In genomic region chr12:122513660-122514059, GRCh38 we compare ENCODE assay signal across 22 cellular contexts. TPM values are rescaled to one million over a fixed set of nuclear protein-coding genes. Genes with fewer than 3 reads are reported as not detected.
A peak's percentile ranks its signal among the peaks of the same experiment; 100 is the strongest.
DNase-seq lines count a peak whose midpoint lies in the region; ATAC-seq, FAIRE-seq and TF ChIP-seq lines count a peak whose summit lies in the region.
"Had no signal": no experiment of that assay in that cellular context is flagged by ENCODE, and none has a peak within 500 bp of the region (broad histone marks: within the 10 kb centered on the region; RNA-seq: fewer than 3 reads in every experiment).

No MANE protein-coding gene starts in this region.

- H3K27me3 ChIP-seq in astrocyte (ENCODE audit: insufficient read depth, low read length) (no peaks in the 10 kb centered on the region), neuronal stem cell (ENCODE audit: control insufficient read depth in 3 of 3, insufficient read depth in 3 of 3, low read depth in 1 of 3, low read length in 3 of 3) (no peaks in the 10 kb centered on the region)
- H3K27me3 ChIP-seq: BLaER1, SJCRH30 had no signal

- no peak overlapping the region for H2AK5ac ChIP-seq in neuronal stem cell (ENCODE audit: low read depth, low read length)

- no peak overlapping the region for H3K18ac ChIP-seq in neuronal stem cell (ENCODE audit: low read length)

- no peak overlapping the region for H4K8ac ChIP-seq in neuronal stem cell (ENCODE audit: low read depth, low read length)

- TF ChIP-seq CTCF in astrocyte (IDR thresholded peaks at IDR 0.05; ENCODE audit: insufficient read depth, low read depth, low read length) = no peak
- TF ChIP-seq CTCF in GM10266 (IDR thresholded peaks at IDR 0.05; ENCODE audit: control insufficient read depth, insufficient read depth, low read depth, missing control alignments) = no peak

- H3K4ac ChIP-seq in neuronal stem cell (ENCODE audit: low read length) = no peak overlapping the region

- WGBS in neuronal stem cell (ENCODE audit: extremely low coverage in 2 of 2, insufficient read length in 2 of 2, insufficient replicate concordance in 1 of 2), 2 donors = no CpG with 5 or more reads among the region's 4 CpGs

- no peak for FAIRE-seq in GM12892 (lab: Jason Lieb, UNC)
- FAIRE-seq in astrocyte (lab: Jason Lieb, UNC) = no peak
- FAIRE-seq: HTR-8/SVneo had no signal

- no peak overlapping the region for H3K14ac ChIP-seq in neuronal stem cell (ENCODE audit: low read length)

- H3K9ac ChIP-seq in astrocyte (ENCODE audit: low read length) (no peak overlapping the region), neuronal stem cell (ENCODE audit: low read depth, low read length, poor library complexity) (no peak overlapping the region)
- H3K9ac ChIP-seq: BLaER1 had no signal

- peaks cover 89% of the 10 kb centered on the region for H3K79me2 ChIP-seq in astrocyte (ENCODE audit: insufficient read depth, low read length)

- no peak for DNase-seq in activated T-cell treated with anti-CD3 and anti-CD28 coated beads, Interleukin-2, amount 50 U/mL, for 24 hours
- DNase-seq in activated T-cell treated with anti-CD3 and anti-CD28 coated beads for 4 hours = no peak
- DNase-seq in GM12892 (ENCODE audit: insufficient read length) = no peak
- no peak for DNase-seq in astrocyte (ENCODE audit: low read depth)
- no peak for DNase-seq in neuronal stem cell (ENCODE audit: low spot score)
- no peak for DNase-seq in CD1c-positive myeloid dendritic cell (ENCODE audit: extremely low spot score)
- DNase-seq in GM10266 (ENCODE audit: extremely low spot score) = no peak
- DNase-seq: ACHN; CD8-positive, alpha-beta T cell; H7; NCI-H1105 treated with DMSO at 0.1 percent for 48 hours; NCI-H2081 treated with DMSO at 0.1 percent for 48 hours; NCI-H2171 treated with DMSO at 0.1 percent for 48 hours; NCI-H524 treated with DMSO at 0.1 percent for 48 hours; NCI-H82; OCI-M1; SJCRH30 had no signal

- H3K4me2 ChIP-seq in astrocyte (ENCODE audit: low read length) = no peak overlapping the region
- H3K4me2 ChIP-seq in neuronal stem cell (ENCODE audit: insufficient read depth, low read length, poor library complexity, severe bottlenecking) = no peak overlapping the region
- H3K4me2 ChIP-seq: BLaER1 had no signal

- H4K20me1 ChIP-seq in astrocyte (ENCODE audit: insufficient read depth, low read length) = peaks cover 97% of the 10 kb centered on the region

- no peak overlapping the region for H2BK15ac ChIP-seq in neuronal stem cell (ENCODE audit: low read length)

- 0 out of 2 replicates have a peak, but pooled peaks have one; percentile 29 for TF ChIP-seq POLR2A in GM12892 (IDR thresholded peaks at IDR 0.05; ENCODE audit: low read depth, low read length)

- no peak overlapping the region for H3K4me3 ChIP-seq in astrocyte (ENCODE audit: insufficient read depth, low read depth, low read length)
- H3K4me3 ChIP-seq in neuronal stem cell (ENCODE audit: low read length in 2 of 2) = no peak overlapping the region
- H3K4me3 ChIP-seq: BLaER1, SJCRH30 had no signal

- no peak overlapping the region for H4K91ac ChIP-seq in neuronal stem cell (ENCODE audit: low read depth, low read length, poor library complexity)

- ATAC-seq in HG02642 (IDR thresholded peaks at IDR 0.05; ENCODE audit: poor library complexity, unreplicated experiment) = no peak
- ATAC-seq: CD8-positive, alpha-beta T cell had no signal

- no peak overlapping the region for H3K27ac ChIP-seq in astrocyte (ENCODE audit: low read depth, low read length)
- H3K27ac ChIP-seq in neuronal stem cell (replicated peaks; ENCODE audit: low read length) = no peak overlapping the region
- H3K27ac ChIP-seq: 22Rv1, BLaER1, SJCRH30 had no signal

- H3K23ac ChIP-seq in neuronal stem cell (ENCODE audit: low read depth, low read length, poor library complexity) = peak overlapping the region; percentile 55

- peaks cover 11% of the 10 kb centered on the region for H3K4me1 ChIP-seq in astrocyte (ENCODE audit: insufficient read depth, low read length)
- no peaks in the 10 kb centered on the region for H3K4me1 ChIP-seq in neuronal stem cell (ENCODE audit: control insufficient read depth in 2 of 2, insufficient read depth in 1 of 2, low read depth in 1 of 2, low read length in 2 of 2)
- H3K4me1 ChIP-seq: BLaER1 had no signal

- peaks cover 30% of the 10 kb centered on the region for H3K4me1 Mint-ChIP-seq in activated T-cell treated with anti-CD3 and anti-CD28 coated beads, Interleukin-2, amount 50 U/mL, for 24 hours (ENCODE audit: low read depth)
- H3K4me1 Mint-ChIP-seq in astrocyte (ENCODE audit: low read depth, unreplicated experiment) = peaks cover 26% of the 10 kb centered on the region

- no peak overlapping the region for H2BK12ac ChIP-seq in neuronal stem cell (ENCODE audit: low read length)

- no peak overlapping the region for H3K4me3 Mint-ChIP-seq in activated T-cell treated with anti-CD3 and anti-CD28 coated beads, Interleukin-2, amount 50 U/mL, for 24 hours
- no peak overlapping the region for H3K4me3 Mint-ChIP-seq in astrocyte (ENCODE audit: unreplicated experiment)
- H3K4me3 Mint-ChIP-seq: CD8-positive, alpha-beta T cell had no signal

- H3K27me3 Mint-ChIP-seq in activated T-cell treated with anti-CD3 and anti-CD28 coated beads, Interleukin-2, amount 50 U/mL, for 24 hours = no peaks in the 10 kb centered on the region
- no peaks in the 10 kb centered on the region for H3K27me3 Mint-ChIP-seq in astrocyte (ENCODE audit: low read depth, unreplicated experiment)
- H3K27me3 Mint-ChIP-seq: IgD-negative memory B cell had no signal

- peaks cover 98% of the 10 kb centered on the region for H3K36me3 Mint-ChIP-seq in activated T-cell treated with anti-CD3 and anti-CD28 coated beads, Interleukin-2, amount 50 U/mL, for 24 hours (ENCODE audit: low read depth)
- peaks cover 25% of the 10 kb centered on the region for H3K36me3 Mint-ChIP-seq in astrocyte (ENCODE audit: low read depth, unreplicated experiment)

- peaks cover 7% of the 10 kb centered on the region for H3K79me1 ChIP-seq in neuronal stem cell (ENCODE audit: low read depth, low read length)

- H3K9me3 ChIP-seq in astrocyte (ENCODE audit: insufficient read depth, low read depth, low read length) = no peaks in the 10 kb centered on the region
- H3K9me3 ChIP-seq in neuronal stem cell (replicated peaks in 1 of 2; ENCODE audit: control insufficient read depth in 2 of 2, insufficient read depth in 1 of 2, low read depth in 1 of 2, low read length in 2 of 2) = no peaks in the 10 kb centered on the region
- H3K9me3 ChIP-seq: BLaER1, SJCRH30 had no signal

- no peaks in the 10 kb centered on the region for H3K9me3 Mint-ChIP-seq in activated T-cell treated with anti-CD3 and anti-CD28 coated beads, Interleukin-2, amount 50 U/mL, for 24 hours
- no peaks in the 10 kb centered on the region for H3K9me3 Mint-ChIP-seq in astrocyte (ENCODE audit: unreplicated experiment)
- H3K9me3 Mint-ChIP-seq: CD8-positive, alpha-beta T cell; IgD-negative memory B cell had no signal

- no peak overlapping the region for H2AFZ ChIP-seq in astrocyte (ENCODE audit: low read depth, low read length)
- H2AFZ ChIP-seq in neuronal stem cell (ENCODE audit: low read length) = no peak overlapping the region

- H3K27ac Mint-ChIP-seq in activated T-cell treated with anti-CD3 and anti-CD28 coated beads, Interleukin-2, amount 50 U/mL, for 24 hours = peak overlapping the region; percentile 50
- peak overlapping the region; percentile 78 for H3K27ac Mint-ChIP-seq in astrocyte (ENCODE audit: unreplicated experiment)
- H3K27ac Mint-ChIP-seq: CD8-positive, alpha-beta T cell had no signal

- no peak overlapping the region for H2BK5ac ChIP-seq in neuronal stem cell (ENCODE audit: low read length)

- H3K36me3 ChIP-seq in astrocyte (ENCODE audit: insufficient read depth, low read length) (peaks cover 82% of the 10 kb centered on the region), neuronal stem cell (replicated peaks in 1 of 2; ENCODE audit: control insufficient read depth in 2 of 2, insufficient read depth in 2 of 2, low read length in 2 of 2) (peaks cover 49 to 99% of the 10 kb centered on the region in 2 donors)

- no peak overlapping the region for H2BK120ac ChIP-seq in neuronal stem cell (ENCODE audit: low read depth, low read length)

RNA-seq across cellular contexts. Expression of gene ZCCHC8, which starts 12.9 kb away (rescaled TPM):
- polyA plus RNA-seq in GM12892 (2012; ENCODE audit: missing spikeins) = 23.6 TPM
- 23.8 and 25.3 TPM in 2 replicates for total RNA-seq in astrocyte
- 19.3 TPM for polyA plus RNA-seq in neuronal stem cell (2013, experiment 1 of 2)
- polyA plus RNA-seq in neuronal stem cell (2013, experiment 2 of 2) = 19.3 TPM

RNA-seq across cellular contexts. Expression of gene RSRC2, which starts 13.1 kb away (rescaled TPM):
- polyA plus RNA-seq in GM12892 (2012; ENCODE audit: missing spikeins) = 72.6 TPM
- total RNA-seq in astrocyte = 55.6 and 56.3 TPM in 2 replicates
- 156 TPM for polyA plus RNA-seq in neuronal stem cell (2013, experiment 1 of 2)
- 156 TPM for polyA plus RNA-seq in neuronal stem cell (2013, experiment 2 of 2)

RNA-seq across cellular contexts. Expression of gene KNTC1, which starts 13.4 kb away (rescaled TPM):
- polyA plus RNA-seq in GM12892 (2012; ENCODE audit: missing spikeins) = 62.0 TPM
- total RNA-seq in astrocyte = 8.6 and 10.6 TPM in 2 replicates
- 116 TPM for polyA plus RNA-seq in neuronal stem cell (2013, experiment 1 of 2)
- polyA plus RNA-seq in neuronal stem cell (2013, experiment 2 of 2) = 104 TPM
